In the genomic region with DNA sequence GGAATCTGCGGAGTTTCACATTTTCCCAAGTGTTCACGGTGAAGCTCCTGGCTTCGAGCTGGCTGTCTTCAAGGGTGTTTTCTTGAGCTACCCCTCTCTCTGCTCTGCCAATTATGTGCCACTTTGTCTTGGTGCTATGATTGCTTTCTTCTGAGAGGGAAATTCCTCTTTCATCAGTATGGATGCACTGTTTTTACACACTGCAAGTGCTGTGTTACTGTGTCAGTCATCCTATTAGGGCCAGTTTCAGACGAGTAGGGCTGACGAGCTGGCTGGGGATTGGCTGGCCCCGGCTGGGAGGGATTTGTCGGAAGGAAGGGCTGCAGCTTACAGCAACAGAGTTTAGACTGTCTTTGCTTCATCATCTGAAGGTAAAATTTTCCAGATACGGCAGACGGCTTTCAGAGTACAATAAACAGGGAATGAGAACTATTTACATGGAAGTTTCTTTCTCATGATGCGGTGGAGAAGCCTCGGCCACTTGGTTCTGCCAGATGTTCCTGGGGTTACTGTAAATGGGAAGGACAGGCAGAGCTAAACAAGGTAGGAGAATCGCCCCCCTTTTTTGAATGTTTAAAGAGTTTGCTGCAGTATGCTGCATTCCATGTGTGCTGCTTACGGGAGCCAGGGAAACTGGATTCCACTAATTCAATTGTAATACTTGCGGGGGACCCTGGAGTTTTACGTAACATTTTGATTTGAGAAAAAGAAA, we compare ENCODE assay signal across 8 cellular contexts. TPM values are rescaled to one million over a fixed set of nuclear protein-coding genes. Genes with fewer than 3 reads are reported as not detected.
DNase-seq lines count a peak whose midpoint lies in the region; ATAC-seq and TF ChIP-seq lines count a peak whose summit lies in the region.

A gene with protein sequence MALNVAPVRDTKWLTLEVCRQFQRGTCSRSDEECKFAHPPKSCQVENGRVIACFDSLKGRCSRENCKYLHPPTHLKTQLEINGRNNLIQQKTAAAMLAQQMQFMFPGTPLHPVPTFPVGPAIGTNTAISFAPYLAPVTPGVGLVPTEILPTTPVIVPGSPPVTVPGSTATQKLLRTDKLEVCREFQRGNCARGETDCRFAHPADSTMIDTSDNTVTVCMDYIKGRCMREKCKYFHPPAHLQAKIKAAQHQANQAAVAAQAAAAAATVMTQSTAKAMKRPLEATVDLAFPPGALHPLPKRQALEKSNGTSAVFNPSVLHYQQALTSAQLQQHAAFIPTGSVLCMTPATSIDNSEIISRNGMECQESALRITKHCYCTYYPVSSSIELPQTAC (plus strand): TSS at position 345 of the 712 bp plus-strand sequence. CDS start 53,903 bp downstream, outside the sequence.

- H3K4me1 Mint-ChIP-seq in activated T-helper 2 cell treated with anti-CD3 and anti-CD28 coated beads, Interferon-gamma antibody, Interleukin-2, Interleukin-4, amounts not matched to agents 10 μg/mL and 5 μg/mL and 100 μg/mL, durations not matched to agents 14 hours and 24 hours and 36 hours (ENCODE audit: low read depth): peaks cover 46% of the 10 kb centered on the region
- peaks cover 48 to 49% of the 10 kb centered on the region in 2 donors for H3K4me1 Mint-ChIP-seq in natural killer cell

- H3K4me1 ChIP-seq in GM23248 (ENCODE audit: insufficient read depth) (peaks cover 26% of the 10 kb centered on the region), Karpas-422 (ENCODE audit: low read length) (peaks cover 27% of the 10 kb centered on the region)

- peak within 1 kb of the TSS; percentile 97 for H3K27ac ChIP-seq in GM23248
- H3K27ac ChIP-seq in Karpas-422 (ENCODE audit: low read length): no peak within 1 kb of the TSS

- no peaks in the 10 kb centered on the region for H4K20me1 ChIP-seq in GM23248 (ENCODE audit: insufficient read depth)
- H4K20me1 ChIP-seq in Karpas-422 (ENCODE audit: insufficient read depth, low read depth, low read length): no peaks in the 10 kb centered on the region

- H3K4me3 Mint-ChIP-seq in activated T-helper 2 cell treated with anti-CD3 and anti-CD28 coated beads, Interferon-gamma antibody, Interleukin-2, Interleukin-4, amounts not matched to agents 10 μg/mL and 5 μg/mL and 100 μg/mL, durations not matched to agents 14 hours and 24 hours and 36 hours (ENCODE audit: low read depth): peak within 1 kb of the TSS; percentile 91
- peak within 1 kb of the TSS; percentile 96 for H3K4me3 Mint-ChIP-seq in natural killer cell

- H3F3A ChIP-seq in GM23248 (ENCODE audit: insufficient read depth): peaks cover 34% of the 10 kb centered on the region

- H3K27ac Mint-ChIP-seq in activated T-helper 2 cell treated with anti-CD3 and anti-CD28 coated beads, Interferon-gamma antibody, Interleukin-2, Interleukin-4, amounts not matched to agents 10 μg/mL and 5 μg/mL and 100 μg/mL, durations not matched to agents 14 hours and 24 hours and 36 hours: peak within 1 kb of the TSS; percentile 87
- peak within 1 kb of the TSS; percentile 93 for H3K27ac Mint-ChIP-seq in natural killer cell

- WGBS in GM23248 (ENCODE audit: low coverage in 1 of 2, low lambda C conversion rate in 2 of 2, missing lambda C conversion rate in 2 of 2), 2 experiments: 7 to 8% methylated on average over 15 of the region's 15 CpGs

- H3K9me3 Mint-ChIP-seq in activated T-helper 2 cell treated with anti-CD3 and anti-CD28 coated beads, Interferon-gamma antibody, Interleukin-2, Interleukin-4, amounts not matched to agents 10 μg/mL and 5 μg/mL and 100 μg/mL, durations not matched to agents 14 hours and 24 hours and 36 hours: no peaks in the 10 kb centered on the region
- H3K9me3 Mint-ChIP-seq in natural killer cell: no peaks in the 10 kb centered on the region

- H3K27me3 Mint-ChIP-seq in activated T-helper 2 cell treated with anti-CD3 and anti-CD28 coated beads, Interferon-gamma antibody, Interleukin-2, Interleukin-4, amounts not matched to agents 10 μg/mL and 5 μg/mL and 100 μg/mL, durations not matched to agents 14 hours and 24 hours and 36 hours (ENCODE audit: low read depth): no peaks in the 10 kb centered on the region
- no peaks in the 10 kb centered on the region for H3K27me3 Mint-ChIP-seq in natural killer cell (ENCODE audit: low read depth in 2 of 2)

- H2AFZ ChIP-seq in GM23248 (peak within 1 kb of the TSS; percentile 64), Karpas-422 (ENCODE audit: low read length) (peak within 1 kb of the TSS; percentile 97)

- in situ Hi-C loops in GM23248 (cut with MboI): no loop called here

- intact Hi-C loops in activated T-helper 2 cell treated with anti-CD3 and anti-CD28 coated beads, Interferon-gamma antibody, Interleukin-2, Interleukin-4, amounts not matched to agents 10 μg/mL and 5 μg/mL and 100 μg/mL, durations not matched to agents 14 hours and 24 hours and 36 hours (cut with micrococcal nuclease): loop anchor here (1.0 to 10.0 kb wide), 5 partner anchors 36 to 1823 kb away; a partner anchor contains a TSS
- intact Hi-C loops in natural killer cell (cut with micrococcal nuclease): loop anchor here (2.0 to 5.0 kb wide), 2 partner anchors 147 to 1545 kb away; a partner anchor contains a TSS

- peaks cover 12% of the 10 kb centered on the region for H3K36me3 Mint-ChIP-seq in activated T-helper 2 cell treated with anti-CD3 and anti-CD28 coated beads, Interferon-gamma antibody, Interleukin-2, Interleukin-4, amounts not matched to agents 10 μg/mL and 5 μg/mL and 100 μg/mL, durations not matched to agents 14 hours and 24 hours and 36 hours (ENCODE audit: low read depth)
- no peaks in the 10 kb centered on the region for H3K36me3 Mint-ChIP-seq in natural killer cell

- H3K79me2 ChIP-seq in GM23248 (ENCODE audit: insufficient read depth) (peaks cover 48% of the 10 kb centered on the region), Karpas-422 (ENCODE audit: low read length) (no peaks in the 10 kb centered on the region)

- peak; percentile 64 for DNase-seq in DMS79 treated with DMSO at 0.1 percent for 48 hours (lab: John Stamatoyannopoulos, UW)
- DNase-seq in GM23248: peak; percentile 95
- DNase-seq in Karpas-422: peak; percentile 93
- peak; percentile 84 for DNase-seq in RPMI8226
- peak; percentile 82 for DNase-seq in activated T-helper 2 cell treated with anti-CD3 and anti-CD28 coated beads, Interferon-gamma antibody, Interleukin-2, Interleukin-4, amounts not matched to agents 10 μg/mL and 5 μg/mL and 100 μg/mL, durations not matched to agents 14 hours and 24 hours and 36 hours (ENCODE audit: low spot score)
- DNase-seq in fibroblast of mammary gland (ENCODE audit: low read depth): peak; percentile 92
- peak; percentile 77 for DNase-seq in natural killer cell
- DNase-seq in stimulated activated naive CD4-positive, alpha-beta T cell (lab: John Stamatoyannopoulos, UW): peak; percentile 78 to 84 (median 81)

- H3K9me3 ChIP-seq in GM23248 (ENCODE audit: low read depth) (no peaks in the 10 kb centered on the region), Karpas-422 (ENCODE audit: low read length) (no peaks in the 10 kb centered on the region)

- H3K27me3 ChIP-seq in GM23248 (replicated peaks; ENCODE audit: insufficient read depth): no peaks in the 10 kb centered on the region
- no peaks in the 10 kb centered on the region for H3K27me3 ChIP-seq in Karpas-422 (ENCODE audit: low read length)

- H3K9ac ChIP-seq in GM23248: peak within 1 kb of the TSS; percentile 97
- H3K9ac ChIP-seq in Karpas-422 (ENCODE audit: low read length): peak within 1 kb of the TSS; percentile 73

- ATAC-seq in natural killer cell: peak; percentile 90 to 97 (median 94)

- TF ChIP-seq CTCF in fibroblast of mammary gland (conservative IDR thresholded peaks at IDR 0.05; ENCODE audit: control insufficient read depth, insufficient read depth, low read depth, low read length) (no peak), natural killer cell (IDR thresholded peaks at IDR 0.05) (no peak)

- H3K4me3 ChIP-seq in GM23248 (peak within 1 kb of the TSS; percentile 91), Karpas-422 (ENCODE audit: low read length) (peak within 1 kb of the TSS; percentile 88), fibroblast of mammary gland (ENCODE audit: control insufficient read depth, low read depth, low read length) (peak within 1 kb of the TSS; percentile 74)

- H3K9me2 ChIP-seq in GM23248 (ENCODE audit: insufficient read depth): no peaks in the 10 kb centered on the region
- no peaks in the 10 kb centered on the region for H3K9me2 ChIP-seq in Karpas-422 (replicated peaks; ENCODE audit: insufficient read depth, low read length)

- H3K4me2 ChIP-seq in GM23248 (ENCODE audit: unreplicated experiment) (peak within 1 kb of the TSS; percentile 98), Karpas-422 (ENCODE audit: low read depth, low read length, poor library complexity, severe bottlenecking) (peak within 1 kb of the TSS; percentile 87)

- H3K36me3 ChIP-seq in GM23248 (ENCODE audit: low read depth) (no peaks in the 10 kb centered on the region), Karpas-422 (ENCODE audit: insufficient read depth, low read length) (no peaks in the 10 kb centered on the region)

RNA-seq across cellular contexts. Expression of the gene that starts here (rescaled TPM):
- total RNA-seq in GM23248 (2014; rRNA removed; shearing (Covaris generic)): 59.9 and 79.5 TPM in 2 replicates
- 46.7 and 49.1 TPM in 2 replicates for polyA plus RNA-seq in GM23248 (2016; fragmentation: Nextera tagmentation; extraction: Ambion mirVana)
- 4.4 and 8.5 TPM in 2 replicates for total RNA-seq in Karpas-422 (2014; rRNA removed; shearing (Covaris generic); ENCODE audit: low replicate concordance)
- 27.2 and 28.4 TPM in 2 replicates for total RNA-seq in activated T-helper 2 cell treated with anti-CD3 and anti-CD28 coated beads, Interferon-gamma antibody, Interleukin-2, Interleukin-4, amounts not matched to agents 10 μg/mL and 5 μg/mL and 100 μg/mL, durations not matched to agents 14 hours and 24 hours and 36 hours
- total RNA-seq in natural killer cell: 10 to 100 TPM; 30.9 to 38.3 (median 33.1) TPM
